2 cellular contexts compared by ENCODE assay signal in the genomic region with DNA sequence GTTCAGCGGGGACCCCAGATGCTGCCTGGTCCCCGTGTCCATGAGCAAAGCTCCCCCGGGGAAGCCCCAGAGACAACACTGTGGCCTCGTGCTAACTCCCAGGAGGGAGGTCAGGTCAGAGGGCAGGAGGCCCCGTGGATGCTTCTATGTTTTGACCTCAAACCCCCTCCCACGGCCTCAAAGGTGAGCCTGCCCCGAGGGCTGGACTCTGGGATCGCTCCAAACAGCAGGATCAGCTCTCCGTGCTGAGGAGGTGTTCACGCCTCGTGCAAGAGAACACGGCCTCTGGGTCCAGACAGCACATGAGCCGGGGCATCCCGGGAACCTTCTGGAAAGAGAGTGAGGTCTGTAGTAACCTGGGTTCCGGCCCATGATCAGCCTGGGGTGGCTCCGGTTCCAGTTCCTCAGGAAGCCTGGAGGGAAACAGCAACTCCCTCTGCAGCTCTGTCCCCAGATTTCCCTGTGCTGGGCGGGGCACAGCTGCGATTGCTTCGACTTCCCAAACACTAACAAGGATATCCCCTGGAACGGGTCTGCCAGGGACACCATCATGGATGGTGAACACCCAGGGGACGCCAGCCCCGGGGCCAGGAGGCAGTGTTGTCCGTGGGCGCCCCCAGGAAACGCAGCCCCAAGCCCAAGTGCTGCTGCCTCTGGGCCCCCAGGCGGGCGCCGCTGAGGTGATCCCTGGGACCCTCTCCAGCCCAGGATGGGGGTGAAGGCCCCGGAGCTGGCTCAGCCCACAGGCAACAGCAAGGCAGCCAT.
TF ChIP-seq lines count a peak whose summit lies in the region.

No MANE protein-coding gene starts in this region.

TF ChIP-seq in SK-N-SH, 30 proteins besides CTCF, POLR2A, EP300 and RAD21 (continued from another document):
- TF ChIP-seq MEF2A (IDR thresholded peaks at IDR 0.05; ENCODE audit: borderline replicate concordance, low read depth) (no peak), TCF12 (IDR thresholded peaks at IDR 0.05) (no peak), EZH2phosphoT487 (IDR thresholded peaks at IDR 0.05; ENCODE audit: borderline replicate concordance, low read depth) (no peak), RCOR1 (IDR thresholded peaks at IDR 0.05; ENCODE audit: low read length) (no peak), NFIC (IDR thresholded peaks at IDR 0.05; ENCODE audit: borderline replicate concordance) (no peak), GABPA (IDR thresholded peaks at IDR 0.05; ENCODE audit: low read depth) (no peak)
- TF ChIP-seq, protein P1, sequence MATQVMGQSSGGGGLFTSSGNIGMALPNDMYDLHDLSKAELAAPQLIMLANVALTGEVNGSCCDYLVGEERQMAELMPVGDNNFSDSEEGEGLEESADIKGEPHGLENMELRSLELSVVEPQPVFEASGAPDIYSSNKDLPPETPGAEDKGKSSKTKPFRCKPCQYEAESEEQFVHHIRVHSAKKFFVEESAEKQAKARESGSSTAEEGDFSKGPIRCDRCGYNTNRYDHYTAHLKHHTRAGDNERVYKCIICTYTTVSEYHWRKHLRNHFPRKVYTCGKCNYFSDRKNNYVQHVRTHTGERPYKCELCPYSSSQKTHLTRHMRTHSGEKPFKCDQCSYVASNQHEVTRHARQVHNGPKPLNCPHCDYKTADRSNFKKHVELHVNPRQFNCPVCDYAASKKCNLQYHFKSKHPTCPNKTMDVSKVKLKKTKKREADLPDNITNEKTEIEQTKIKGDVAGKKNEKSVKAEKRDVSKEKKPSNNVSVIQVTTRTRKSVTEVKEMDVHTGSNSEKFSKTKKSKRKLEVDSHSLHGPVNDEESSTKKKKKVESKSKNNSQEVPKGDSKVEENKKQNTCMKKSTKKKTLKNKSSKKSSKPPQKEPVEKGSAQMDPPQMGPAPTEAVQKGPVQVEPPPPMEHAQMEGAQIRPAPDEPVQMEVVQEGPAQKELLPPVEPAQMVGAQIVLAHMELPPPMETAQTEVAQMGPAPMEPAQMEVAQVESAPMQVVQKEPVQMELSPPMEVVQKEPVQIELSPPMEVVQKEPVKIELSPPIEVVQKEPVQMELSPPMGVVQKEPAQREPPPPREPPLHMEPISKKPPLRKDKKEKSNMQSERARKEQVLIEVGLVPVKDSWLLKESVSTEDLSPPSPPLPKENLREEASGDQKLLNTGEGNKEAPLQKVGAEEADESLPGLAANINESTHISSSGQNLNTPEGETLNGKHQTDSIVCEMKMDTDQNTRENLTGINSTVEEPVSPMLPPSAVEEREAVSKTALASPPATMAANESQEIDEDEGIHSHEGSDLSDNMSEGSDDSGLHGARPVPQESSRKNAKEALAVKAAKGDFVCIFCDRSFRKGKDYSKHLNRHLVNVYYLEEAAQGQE (IDR thresholded peaks at IDR 0.05; ENCODE audit: low read depth, low read length), result no peak
TF ChIP-seq in SK-N-SH: peak in this region for 0.

TF ChIP-seq in SK-N-SH treated with all-trans-retinoic acid at 6 μM for 48 hours, 23 proteins besides CTCF, POLR2A, EP300 and RAD21 (continued from another document):
- no peak for TF ChIP-seq CSRNP3 (CRISPR knock-in tag; IDR thresholded peaks at IDR 0.05)
- no peak for TF ChIP-seq ISL1 (CRISPR knock-in tag; IDR thresholded peaks at IDR 0.05)
- TF ChIP-seq ZNF8 (CRISPR knock-in tag; IDR thresholded peaks at IDR 0.05), result no peak
- no peak for TF ChIP-seq ESRRG (CRISPR knock-in tag; IDR thresholded peaks at IDR 0.05)
- TF ChIP-seq PATZ1 (CRISPR knock-in tag; IDR thresholded peaks at IDR 0.05; ENCODE audit: borderline replicate concordance), result no peak
- no peak for TF ChIP-seq TOX (CRISPR knock-in tag; IDR thresholded peaks at IDR 0.05; ENCODE audit: borderline replicate concordance)
TF ChIP-seq in SK-N-SH treated with all-trans-retinoic acid at 6 μM for 48 hours: peak in this region for 0.
